Comparison of ENCODE assay signal across 20 cellular contexts in genomic region chr22:50363411-50364194, GRCh38.
"Had no signal": no experiment of that assay in that cellular context is flagged by ENCODE, and none has a peak within 500 bp of the region (broad histone marks: within the 10 kb centered on the region; RNA-seq: fewer than 3 reads in every experiment).

No MANE protein-coding gene starts in this region.

- H3K4me3 ChIP-seq: body of pancreas, heart left ventricle, lung, SK-N-MC, tibial nerve had no signal

- H3K4me3 Mint-ChIP-seq: activated T-cell treated with anti-CD3 and anti-CD28 coated beads, Interleukin-2, amount 50 U/mL, for 4 hours; endodermal cell; mesothelial cell of epicardium had no signal

- H3K9me3 Mint-ChIP-seq: activated naive CD4-positive, alpha-beta T cell treated with anti-CD3 and anti-CD28 coated beads, Interleukin-2, amount 50 U/mL, for 72 hours; activated T-cell treated with anti-CD3 and anti-CD28 coated beads, Interleukin-2, amount 50 U/mL, for 4 hours; endodermal cell had no signal

- H3K9me3 ChIP-seq: body of pancreas, tibial nerve had no signal

- ATAC-seq: activated CD4-positive, CD25-positive, alpha-beta regulatory T cell treated with anti-CD3 and anti-CD28 coated beads, Interleukin-2, amount 50 U/mL, for 24 hours; activated naive CD4-positive, alpha-beta T cell treated with anti-CD3 and anti-CD28 coated beads, Interleukin-2, amount 50 U/mL, for 72 hours; activated T-cell treated with anti-CD3 and anti-CD28 coated beads, Interleukin-2, amount 50 U/mL, for 4 hours; body of pancreas; heart left ventricle; left colon had no signal

- H3K27me3 ChIP-seq: body of pancreas, heart left ventricle, tibial nerve had no signal

- FAIRE-seq: frontal cortex had no signal

- H3K27ac ChIP-seq: body of pancreas, heart left ventricle, parathyroid adenoma, SK-N-MC, tibial nerve had no signal

- H2AFZ ChIP-seq: parathyroid adenoma had no signal

- H3K27ac Mint-ChIP-seq: mesothelial cell of epicardium had no signal

- H3K4me1 ChIP-seq: parathyroid adenoma had no signal

- DNase-seq: activated CD4-positive, alpha-beta T cell treated with anti-CD3 and anti-CD28 coated beads, Interleukin-2, amount 50 U/mL, for 4 hours; activated effector memory CD4-positive, alpha-beta T cell treated with anti-CD3 and anti-CD28 coated beads, Interleukin-2, amount 50 U/mL, for 16 hours; activated T-cell treated with anti-CD3 and anti-CD28 coated beads, Interleukin-2, amount 50 U/mL, for 4 hours; body of pancreas; central memory CD4-positive, alpha-beta T cell; dermis blood vessel endothelial cell; endodermal cell; heart left ventricle; left colon; stimulated activated CD4-positive, alpha-beta T cell treated with anti-CD3 and anti-CD28 coated beads, Interleukin-12 subunit alpha, Interleukin-12 subunit beta, amount 100 ng/mL, for 4 hours; stimulated activated CD4-positive, alpha-beta T cell treated with anti-CD3 and anti-CD28 coated beads, Interleukin-2, amount 100 ng/mL, for 24 hours; T-helper 9 cell had no signal

- H3K9ac ChIP-seq: parathyroid adenoma had no signal
